Comparison of ENCODE assay signal across 31 cellular contexts in the genomic region with DNA sequence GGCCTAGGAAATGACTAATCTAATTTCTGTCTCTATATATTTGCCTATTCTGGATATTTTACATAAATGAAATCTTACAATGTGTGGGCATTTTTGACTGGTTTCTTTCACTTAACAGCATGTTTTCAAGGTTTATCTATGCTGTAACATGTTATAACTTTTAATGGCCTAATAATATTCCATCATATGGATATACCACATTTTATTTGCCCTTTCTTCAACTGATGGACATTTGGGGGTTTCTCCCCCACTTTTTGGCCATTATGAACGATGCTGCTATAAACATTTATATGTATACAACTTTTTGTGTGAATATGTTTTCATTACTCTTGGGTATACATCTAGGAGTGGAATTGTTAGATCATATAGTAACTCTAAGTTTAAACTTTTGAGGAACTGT.
"Had no signal": no experiment of that assay in that cellular context is flagged by ENCODE, and none has a peak within 500 bp of the region (broad histone marks: within the 10 kb centered on the region; RNA-seq: fewer than 3 reads in every experiment).

No MANE protein-coding gene starts in this region.

- DNase-seq: activated B cell treated with CpG ODN at 0.5 μM for 24 hours; activated CD4-positive, alpha-beta memory T cell treated with anti-CD3 and anti-CD28 coated beads for 36 hours; activated CD4-positive, alpha-beta memory T cell treated with anti-CD3 and anti-CD28 coated beads, Interleukin-2, amount 10 ng/mL, durations not matched to agents 7 days and 5 days; activated CD4-positive, alpha-beta T cell treated with anti-CD3 and anti-CD28 coated beads for 1 hour; activated CD4-positive, alpha-beta T cell treated with anti-CD3 and anti-CD28 coated beads for 36 hours; activated CD4-positive, alpha-beta T cell treated with anti-CD3 and anti-CD28 coated beads for 4 hours; activated CD4-positive, alpha-beta T cell treated with anti-CD3 and anti-CD28 coated beads for 48 hours; activated CD4-positive, alpha-beta T cell treated with anti-CD3 and anti-CD28 coated beads, Interleukin-2, amount 10 ng/mL, durations not matched to agents 24 days and 14 days; activated CD4-positive, alpha-beta T cell treated with anti-CD3 and anti-CD28 coated beads, Interleukin-2, amount 10 ng/mL, durations not matched to agents 7 days and 5 days; activated CD4-positive, alpha-beta T cell treated with anti-CD3 and anti-CD28 coated beads, Interleukin-2, amount 50 U/mL, for 1 hour; activated CD4-positive, alpha-beta T cell treated with anti-CD3 and anti-CD28 coated beads, Interleukin-2, amount 50 U/mL, for 4 hours; activated CD4-positive, alpha-beta T cell treated with anti-CD3 and anti-CD28 coated beads, Interleukin-2, amount 50 U/mL, for 48 hours; activated CD4-positive, CD25-positive, alpha-beta regulatory T cell; activated CD4-positive, CD25-positive, alpha-beta regulatory T cell treated with anti-CD3 and anti-CD28 coated beads, Interleukin-2, amount 50 U/mL, for 72 hours; activated CD8-positive, alpha-beta memory T cell treated with anti-CD3 and anti-CD28 coated beads for 24 hours; activated CD8-positive, alpha-beta memory T cell treated with anti-CD3 and anti-CD28 coated beads, Interleukin-2, amount 10 ng/mL, durations not matched to agents 7 days and 5 days; activated CD8-positive, alpha-beta memory T cell treated with anti-CD3 and anti-CD28 coated beads, Interleukin-2, amount 50 U/mL, for 4 hours; activated CD8-positive, alpha-beta memory T cell treated with anti-CD3 and anti-CD28 coated beads, Interleukin-2, amount 50 U/mL, for 48 hours; activated CD8-positive, alpha-beta T cell treated with anti-CD3 and anti-CD28 coated beads for 36 hours; activated CD8-positive, alpha-beta T cell treated with anti-CD3 and anti-CD28 coated beads, Interleukin-2, amount 10 ng/mL, durations not matched to agents 7 days and 5 days; activated T-cell treated with anti-CD3 and anti-CD28 coated beads for 4 hours; activated T-cell treated with anti-CD3 and anti-CD28 coated beads, Interleukin-2, amount 50 U/mL, for 1 hour; activated T-cell treated with anti-CD3 and anti-CD28 coated beads, Interleukin-2, amount 50 U/mL, for 24 hours; T-helper 17 cell; T-helper 2 cell; T-helper 9 cell; T1000; WERI-Rb-1 had no signal

- H3K27ac ChIP-seq: VCaP, WERI-Rb-1 had no signal

- ATAC-seq: activated CD4-positive, alpha-beta T cell treated with anti-CD3 and anti-CD28 coated beads for 36 hours; activated CD4-positive, CD25-positive, alpha-beta regulatory T cell treated with anti-CD3 and anti-CD28 coated beads, Interleukin-2, amount 50 U/mL, for 24 hours; activated CD8-positive, alpha-beta memory T cell treated with anti-CD3 and anti-CD28 coated beads, Interleukin-2, amount 10 ng/mL, durations not matched to agents 7 days and 5 days; activated CD8-positive, alpha-beta T cell treated with anti-CD3 and anti-CD28 coated beads for 36 hours; activated CD8-positive, alpha-beta T cell treated with anti-CD3 and anti-CD28 coated beads, Interleukin-2, amount 10 ng/mL, durations not matched to agents 7 days and 5 days; T-helper 17 cell; WTC11 had no signal

- H3K36me3 ChIP-seq: WERI-Rb-1 had no signal
